ENCODE assay signal across 1 cellular context in the genomic region with DNA sequence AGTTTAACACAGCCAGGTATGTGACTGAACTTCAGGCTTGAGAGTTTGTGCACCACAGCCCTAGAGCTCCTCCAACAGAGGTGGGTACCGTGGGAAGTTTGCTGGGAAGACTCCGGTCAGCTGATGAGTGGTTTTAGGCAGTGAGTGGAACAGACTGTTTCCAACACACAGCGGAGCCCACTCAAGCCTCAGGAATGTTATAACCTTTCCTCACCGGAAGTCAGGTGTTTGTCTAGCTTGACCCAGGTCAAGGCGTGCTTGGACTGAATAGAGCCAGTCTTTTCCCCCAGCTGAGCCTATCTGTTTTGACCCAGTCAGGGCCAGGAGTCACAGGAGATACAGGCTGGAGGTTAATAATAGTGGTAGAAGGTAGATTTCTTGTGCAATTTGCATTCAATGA.
A peak's percentile ranks its signal among the peaks of the same experiment; 100 is the strongest.
TF ChIP-seq lines count a peak whose summit lies in the region.

No MANE protein-coding gene starts in this region.

TF ChIP-seq in HepG2, 621 proteins besides CTCF, POLR2A, EP300 and RAD21 (continued from another document):
- TF ChIP-seq, protein P1, sequence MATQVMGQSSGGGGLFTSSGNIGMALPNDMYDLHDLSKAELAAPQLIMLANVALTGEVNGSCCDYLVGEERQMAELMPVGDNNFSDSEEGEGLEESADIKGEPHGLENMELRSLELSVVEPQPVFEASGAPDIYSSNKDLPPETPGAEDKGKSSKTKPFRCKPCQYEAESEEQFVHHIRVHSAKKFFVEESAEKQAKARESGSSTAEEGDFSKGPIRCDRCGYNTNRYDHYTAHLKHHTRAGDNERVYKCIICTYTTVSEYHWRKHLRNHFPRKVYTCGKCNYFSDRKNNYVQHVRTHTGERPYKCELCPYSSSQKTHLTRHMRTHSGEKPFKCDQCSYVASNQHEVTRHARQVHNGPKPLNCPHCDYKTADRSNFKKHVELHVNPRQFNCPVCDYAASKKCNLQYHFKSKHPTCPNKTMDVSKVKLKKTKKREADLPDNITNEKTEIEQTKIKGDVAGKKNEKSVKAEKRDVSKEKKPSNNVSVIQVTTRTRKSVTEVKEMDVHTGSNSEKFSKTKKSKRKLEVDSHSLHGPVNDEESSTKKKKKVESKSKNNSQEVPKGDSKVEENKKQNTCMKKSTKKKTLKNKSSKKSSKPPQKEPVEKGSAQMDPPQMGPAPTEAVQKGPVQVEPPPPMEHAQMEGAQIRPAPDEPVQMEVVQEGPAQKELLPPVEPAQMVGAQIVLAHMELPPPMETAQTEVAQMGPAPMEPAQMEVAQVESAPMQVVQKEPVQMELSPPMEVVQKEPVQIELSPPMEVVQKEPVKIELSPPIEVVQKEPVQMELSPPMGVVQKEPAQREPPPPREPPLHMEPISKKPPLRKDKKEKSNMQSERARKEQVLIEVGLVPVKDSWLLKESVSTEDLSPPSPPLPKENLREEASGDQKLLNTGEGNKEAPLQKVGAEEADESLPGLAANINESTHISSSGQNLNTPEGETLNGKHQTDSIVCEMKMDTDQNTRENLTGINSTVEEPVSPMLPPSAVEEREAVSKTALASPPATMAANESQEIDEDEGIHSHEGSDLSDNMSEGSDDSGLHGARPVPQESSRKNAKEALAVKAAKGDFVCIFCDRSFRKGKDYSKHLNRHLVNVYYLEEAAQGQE (IDR thresholded peaks at IDR 0.05; ENCODE audit: borderline replicate concordance in 1 of 2, low read depth in 1 of 2, low read length in 2 of 2) = peak in 1 of 2 experiments; percentile 71; a peak in 2 of 4 replicates
- TF ChIP-seq, protein P2, sequence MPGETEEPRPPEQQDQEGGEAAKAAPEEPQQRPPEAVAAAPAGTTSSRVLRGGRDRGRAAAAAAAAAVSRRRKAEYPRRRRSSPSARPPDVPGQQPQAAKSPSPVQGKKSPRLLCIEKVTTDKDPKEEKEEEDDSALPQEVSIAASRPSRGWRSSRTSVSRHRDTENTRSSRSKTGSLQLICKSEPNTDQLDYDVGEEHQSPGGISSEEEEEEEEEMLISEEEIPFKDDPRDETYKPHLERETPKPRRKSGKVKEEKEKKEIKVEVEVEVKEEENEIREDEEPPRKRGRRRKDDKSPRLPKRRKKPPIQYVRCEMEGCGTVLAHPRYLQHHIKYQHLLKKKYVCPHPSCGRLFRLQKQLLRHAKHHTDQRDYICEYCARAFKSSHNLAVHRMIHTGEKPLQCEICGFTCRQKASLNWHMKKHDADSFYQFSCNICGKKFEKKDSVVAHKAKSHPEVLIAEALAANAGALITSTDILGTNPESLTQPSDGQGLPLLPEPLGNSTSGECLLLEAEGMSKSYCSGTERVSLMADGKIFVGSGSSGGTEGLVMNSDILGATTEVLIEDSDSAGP (CRISPR knock-in tag; IDR thresholded peaks at IDR 0.05; ENCODE audit: borderline replicate concordance) = peak; percentile 50; the same call in 1 of the 2 replicates
- 0 out of 2 replicates have a peak, but pooled peaks have one; percentile 40 for TF ChIP-seq SMAD3 (CRISPR knock-in tag; IDR thresholded peaks at IDR 0.05)
- TF ChIP-seq ATF1 (CRISPR knock-in tag; IDR thresholded peaks at IDR 0.05) = no peak
- TF ChIP-seq, protein P3, sequence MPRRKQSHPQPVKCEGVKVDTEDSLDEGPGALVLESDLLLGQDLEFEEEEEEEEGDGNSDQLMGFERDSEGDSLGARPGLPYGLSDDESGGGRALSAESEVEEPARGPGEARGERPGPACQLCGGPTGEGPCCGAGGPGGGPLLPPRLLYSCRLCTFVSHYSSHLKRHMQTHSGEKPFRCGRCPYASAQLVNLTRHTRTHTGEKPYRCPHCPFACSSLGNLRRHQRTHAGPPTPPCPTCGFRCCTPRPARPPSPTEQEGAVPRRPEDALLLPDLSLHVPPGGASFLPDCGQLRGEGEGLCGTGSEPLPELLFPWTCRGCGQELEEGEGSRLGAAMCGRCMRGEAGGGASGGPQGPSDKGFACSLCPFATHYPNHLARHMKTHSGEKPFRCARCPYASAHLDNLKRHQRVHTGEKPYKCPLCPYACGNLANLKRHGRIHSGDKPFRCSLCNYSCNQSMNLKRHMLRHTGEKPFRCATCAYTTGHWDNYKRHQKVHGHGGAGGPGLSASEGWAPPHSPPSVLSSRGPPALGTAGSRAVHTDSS (CRISPR knock-in tag; conservative IDR thresholded peaks at IDR 0.05) = no peak
- TF ChIP-seq TEAD3 (CRISPR knock-in tag; optimal IDR thresholded peaks at IDR 0.05; ENCODE audit: borderline replicate concordance) = peak; percentile 98
- 0 out of 2 replicates have a peak, but pooled peaks have one; percentile 31 for TF ChIP-seq ZNF543 (CRISPR knock-in tag; IDR thresholded peaks at IDR 0.05)
- no peak for TF ChIP-seq SMAD1 (CRISPR knock-in tag; IDR thresholded peaks at IDR 0.05; ENCODE audit: borderline replicate concordance, low read depth)
- TF ChIP-seq ZNF816 (CRISPR knock-in tag; IDR thresholded peaks at IDR 0.05; ENCODE audit: borderline replicate concordance) = peak; percentile 73; the same call in 1 of the 2 replicates
- TF ChIP-seq, protein P4, sequence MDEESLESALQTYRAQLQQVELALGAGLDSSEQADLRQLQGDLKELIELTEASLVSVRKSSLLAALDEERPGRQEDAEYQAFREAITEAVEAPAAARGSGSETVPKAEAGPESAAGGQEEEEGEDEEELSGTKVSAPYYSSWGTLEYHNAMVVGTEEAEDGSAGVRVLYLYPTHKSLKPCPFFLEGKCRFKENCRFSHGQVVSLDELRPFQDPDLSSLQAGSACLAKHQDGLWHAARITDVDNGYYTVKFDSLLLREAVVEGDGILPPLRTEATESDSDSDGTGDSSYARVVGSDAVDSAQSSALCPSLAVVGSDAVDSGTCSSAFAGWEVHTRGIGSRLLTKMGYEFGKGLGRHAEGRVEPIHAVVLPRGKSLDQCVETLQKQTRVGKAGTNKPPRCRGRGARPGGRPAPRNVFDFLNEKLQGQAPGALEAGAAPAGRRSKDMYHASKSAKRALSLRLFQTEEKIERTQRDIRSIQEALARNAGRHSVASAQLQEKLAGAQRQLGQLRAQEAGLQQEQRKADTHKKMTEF (CRISPR knock-in tag; IDR thresholded peaks at IDR 0.05) = peak; percentile 85
- peak; percentile 82; the same call in 1 of the 2 replicates for TF ChIP-seq PITX1 (CRISPR knock-in tag; IDR thresholded peaks at IDR 0.05)
- TF ChIP-seq GPN1 (CRISPR knock-in tag; IDR thresholded peaks at IDR 0.05; ENCODE audit: borderline replicate concordance) = no peak
- TF ChIP-seq ZNF160 (CRISPR knock-in tag; IDR thresholded peaks at IDR 0.05) = no peak
- TF ChIP-seq MIXL1 (CRISPR knock-in tag; IDR thresholded peaks at IDR 0.05) = 0 out of 2 replicates have a peak, but pooled peaks have one; percentile 68
- TF ChIP-seq, protein P5, sequence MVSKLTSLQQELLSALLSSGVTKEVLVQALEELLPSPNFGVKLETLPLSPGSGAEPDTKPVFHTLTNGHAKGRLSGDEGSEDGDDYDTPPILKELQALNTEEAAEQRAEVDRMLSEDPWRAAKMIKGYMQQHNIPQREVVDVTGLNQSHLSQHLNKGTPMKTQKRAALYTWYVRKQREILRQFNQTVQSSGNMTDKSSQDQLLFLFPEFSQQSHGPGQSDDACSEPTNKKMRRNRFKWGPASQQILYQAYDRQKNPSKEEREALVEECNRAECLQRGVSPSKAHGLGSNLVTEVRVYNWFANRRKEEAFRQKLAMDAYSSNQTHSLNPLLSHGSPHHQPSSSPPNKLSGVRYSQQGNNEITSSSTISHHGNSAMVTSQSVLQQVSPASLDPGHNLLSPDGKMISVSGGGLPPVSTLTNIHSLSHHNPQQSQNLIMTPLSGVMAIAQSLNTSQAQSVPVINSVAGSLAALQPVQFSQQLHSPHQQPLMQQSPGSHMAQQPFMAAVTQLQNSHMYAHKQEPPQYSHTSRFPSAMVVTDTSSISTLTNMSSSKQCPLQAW (CRISPR knock-in tag; IDR thresholded peaks at IDR 0.05) = peak; percentile 90
- peak; percentile 85; the same call in 1 of the 2 replicates for TF ChIP-seq ZKSCAN8 (CRISPR knock-in tag; IDR thresholded peaks at IDR 0.05; ENCODE audit: borderline replicate concordance)
- TF ChIP-seq, protein P6, sequence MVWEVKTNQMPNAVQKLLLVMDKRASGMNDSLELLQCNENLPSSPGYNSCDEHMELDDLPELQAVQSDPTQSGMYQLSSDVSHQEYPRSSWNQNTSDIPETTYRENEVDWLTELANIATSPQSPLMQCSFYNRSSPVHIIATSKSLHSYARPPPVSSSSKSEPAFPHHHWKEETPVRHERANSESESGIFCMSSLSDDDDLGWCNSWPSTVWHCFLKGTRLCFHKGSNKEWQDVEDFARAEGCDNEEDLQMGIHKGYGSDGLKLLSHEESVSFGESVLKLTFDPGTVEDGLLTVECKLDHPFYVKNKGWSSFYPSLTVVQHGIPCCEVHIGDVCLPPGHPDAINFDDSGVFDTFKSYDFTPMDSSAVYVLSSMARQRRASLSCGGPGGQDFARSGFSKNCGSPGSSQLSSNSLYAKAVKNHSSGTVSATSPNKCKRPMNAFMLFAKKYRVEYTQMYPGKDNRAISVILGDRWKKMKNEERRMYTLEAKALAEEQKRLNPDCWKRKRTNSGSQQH (CRISPR knock-in tag; IDR thresholded peaks at IDR 0.05; ENCODE audit: low read depth) = no peak
- TF ChIP-seq, protein P7, sequence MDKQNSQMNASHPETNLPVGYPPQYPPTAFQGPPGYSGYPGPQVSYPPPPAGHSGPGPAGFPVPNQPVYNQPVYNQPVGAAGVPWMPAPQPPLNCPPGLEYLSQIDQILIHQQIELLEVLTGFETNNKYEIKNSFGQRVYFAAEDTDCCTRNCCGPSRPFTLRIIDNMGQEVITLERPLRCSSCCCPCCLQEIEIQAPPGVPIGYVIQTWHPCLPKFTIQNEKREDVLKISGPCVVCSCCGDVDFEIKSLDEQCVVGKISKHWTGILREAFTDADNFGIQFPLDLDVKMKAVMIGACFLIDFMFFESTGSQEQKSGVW (CRISPR knock-in tag; IDR thresholded peaks at IDR 0.05; ENCODE audit: borderline replicate concordance) = no peak
- TF ChIP-seq, protein P8, sequence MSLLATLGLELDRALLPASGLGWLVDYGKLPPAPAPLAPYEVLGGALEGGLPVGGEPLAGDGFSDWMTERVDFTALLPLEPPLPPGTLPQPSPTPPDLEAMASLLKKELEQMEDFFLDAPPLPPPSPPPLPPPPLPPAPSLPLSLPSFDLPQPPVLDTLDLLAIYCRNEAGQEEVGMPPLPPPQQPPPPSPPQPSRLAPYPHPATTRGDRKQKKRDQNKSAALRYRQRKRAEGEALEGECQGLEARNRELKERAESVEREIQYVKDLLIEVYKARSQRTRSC (CRISPR knock-in tag; IDR thresholded peaks at IDR 0.05; ENCODE audit: low read depth) = no peak
- TF ChIP-seq TSC22D2 (CRISPR knock-in tag; IDR thresholded peaks at IDR 0.05; ENCODE audit: borderline replicate concordance) = no peak; the same call in 1 of the 2 replicates
- TF ChIP-seq YEATS2 (CRISPR knock-in tag; IDR thresholded peaks at IDR 0.05; ENCODE audit: borderline replicate concordance) = no peak
